ENCODE assay signal across 2 cellular contexts in genomic region chr16:75262104-75262799, GRCh38.
TF ChIP-seq lines count a peak whose summit lies in the region.

No MANE protein-coding gene starts in this region.

TF ChIP-seq in GM23338, 12 proteins besides CTCF, POLR2A, EP300 and RAD21:
- TF ChIP-seq, protein P1, sequence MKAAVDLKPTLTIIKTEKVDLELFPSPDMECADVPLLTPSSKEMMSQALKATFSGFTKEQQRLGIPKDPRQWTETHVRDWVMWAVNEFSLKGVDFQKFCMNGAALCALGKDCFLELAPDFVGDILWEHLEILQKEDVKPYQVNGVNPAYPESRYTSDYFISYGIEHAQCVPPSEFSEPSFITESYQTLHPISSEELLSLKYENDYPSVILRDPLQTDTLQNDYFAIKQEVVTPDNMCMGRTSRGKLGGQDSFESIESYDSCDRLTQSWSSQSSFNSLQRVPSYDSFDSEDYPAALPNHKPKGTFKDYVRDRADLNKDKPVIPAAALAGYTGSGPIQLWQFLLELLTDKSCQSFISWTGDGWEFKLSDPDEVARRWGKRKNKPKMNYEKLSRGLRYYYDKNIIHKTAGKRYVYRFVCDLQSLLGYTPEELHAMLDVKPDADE (IDR thresholded peaks at IDR 0.05): no peak
- TF ChIP-seq ZNF114 (CRISPR knock-in tag; IDR thresholded peaks at IDR 0.05) (no peak), CREB1 (CRISPR knock-in tag; IDR thresholded peaks at IDR 0.05; ENCODE audit: low read depth) (no peak), EZH2phosphoT487 (IDR thresholded peaks at IDR 0.05; ENCODE audit: unreplicated experiment) (no peak), JUNB (IDR thresholded peaks at IDR 0.05; ENCODE audit: unreplicated experiment) (no peak), STAT1 (IDR thresholded peaks at IDR 0.05; ENCODE audit: unreplicated experiment) (no peak)

TF ChIP-seq in K562, 482 proteins besides CTCF, POLR2A, EP300 and RAD21:
- TF ChIP-seq TAF9B (IDR thresholded peaks at IDR 0.05; ENCODE audit: partially characterized antibody) (no peak), NFIC (IDR thresholded peaks at IDR 0.05) (peak; percentile 93)
